21 cellular contexts compared by ENCODE assay signal in genomic region chr2:230719340-230719739, GRCh38. TPM values are rescaled to one million over a fixed set of nuclear protein-coding genes. Genes with fewer than 3 reads are reported as not detected.
A peak's percentile ranks its signal among the peaks of the same experiment; 100 is the strongest.
DNase-seq lines count a peak whose midpoint lies in the region; ATAC-seq and TF ChIP-seq lines count a peak whose summit lies in the region.
"Had no signal": no experiment of that assay in that cellular context is flagged by ENCODE, and none has a peak within 500 bp of the region (broad histone marks: within the 10 kb centered on the region; RNA-seq: fewer than 3 reads in every experiment).

No MANE protein-coding gene starts in this region.

- no peak for ATAC-seq in CD8-positive, alpha-beta T cell
- ATAC-seq in activated T-helper 17 cell treated with anti-CD3 and anti-CD28 coated beads, Interleukin-2, amount 50 U/mL, for 72 hours (replicated peaks), result no peak
- ATAC-seq: A549 had no signal

- peaks cover 64% of the 10 kb centered on the region for H3K36me3 Mint-ChIP-seq in activated CD4-positive, alpha-beta T cell treated with anti-CD3 and anti-CD28 coated beads, Interleukin-2, amount 10 ng/mL, durations not matched to agents 7 days and 5 days (ENCODE audit: low read depth)
- H3K36me3 Mint-ChIP-seq in CD8-positive, alpha-beta T cell, result peaks cover 25% of the 10 kb centered on the region
- H3K36me3 Mint-ChIP-seq in activated T-helper 17 cell treated with anti-CD3 and anti-CD28 coated beads, Interleukin-2, amount 50 U/mL, for 72 hours (ENCODE audit: low read depth), result peaks cover 74% of the 10 kb centered on the region
- H3K36me3 Mint-ChIP-seq: naive B cell had no signal

- no peak overlapping the region for H2AFZ ChIP-seq in osteoblast (ENCODE audit: low read length)

- intact Hi-C loops in CD8-positive, alpha-beta T cell (cut with DNase I, micrococcal nuclease), result loop anchor here in 1 of 2 experiments (5.0 to 10.0 kb wide), 2 partner anchors 385 to 797 kb away; partner anchors contain the start of genes FBXO36 and TRIP12

- no peak for TF ChIP-seq CTCF in CD8-positive, alpha-beta T cell (IDR thresholded peaks at IDR 0.05)
- no peak for TF ChIP-seq CTCF in osteoblast (IDR thresholded peaks at IDR 0.05; ENCODE audit: extremely low read depth, low read depth, low read length)
- TF ChIP-seq CTCF in GM20000 (IDR thresholded peaks at IDR 0.05; ENCODE audit: extremely low read depth, missing control alignments), result no peak

- H4K20me1 ChIP-seq in osteoblast (ENCODE audit: insufficient read depth, low read length), result peaks cover 72% of the 10 kb centered on the region

- H3K9me3 Mint-ChIP-seq in activated CD4-positive, alpha-beta T cell treated with anti-CD3 and anti-CD28 coated beads, Interleukin-2, amount 10 ng/mL, durations not matched to agents 7 days and 5 days, result no peaks in the 10 kb centered on the region
- no peaks in the 10 kb centered on the region for H3K9me3 Mint-ChIP-seq in CD8-positive, alpha-beta T cell
- H3K9me3 Mint-ChIP-seq in activated T-helper 17 cell treated with anti-CD3 and anti-CD28 coated beads, Interleukin-2, amount 50 U/mL, for 72 hours, result no peaks in the 10 kb centered on the region
- H3K9me3 Mint-ChIP-seq: naive B cell had no signal

- CTCF ChIA-PET in activated CD4-positive, alpha-beta T cell treated with anti-CD3 and anti-CD28 coated beads, Interleukin-2, amount 10 ng/mL, durations not matched to agents 7 days and 5 days (lab: Charles Lee), result no interaction called here
- CTCF ChIA-PET in CD8-positive, alpha-beta T cell (lab: Charles Lee), result interaction anchor here (0.7 to 3.1 kb wide), 2 partner anchors 43 to 79 kb away, joined by 3 to 10 read pairs; no protein-coding TSS in a partner anchor
- CTCF ChIA-PET in HEK293T (lab: Yijun Ruan, JAX), result no interaction called here

- peak overlapping the region; percentile 76 for H3K27ac Mint-ChIP-seq in activated CD4-positive, alpha-beta T cell treated with anti-CD3 and anti-CD28 coated beads, Interleukin-2, amount 10 ng/mL, durations not matched to agents 7 days and 5 days
- H3K27ac Mint-ChIP-seq in CD8-positive, alpha-beta T cell, result peak overlapping the region; percentile 63
- H3K27ac Mint-ChIP-seq in activated T-helper 17 cell treated with anti-CD3 and anti-CD28 coated beads, Interleukin-2, amount 50 U/mL, for 72 hours, result no peak overlapping the region

- no peak for DNase-seq in activated CD4-positive, alpha-beta T cell treated with anti-CD3 and anti-CD28 coated beads, Interleukin-2, amount 10 ng/mL, durations not matched to agents 7 days and 5 days
- no peak for DNase-seq in activated CD4-positive, alpha-beta T cell treated with anti-CD3 and anti-CD28 coated beads, Interleukin-2, amount 50 U/mL, for 48 hours
- DNase-seq in CD8-positive, alpha-beta T cell, result no peak
- peak; percentile 73 for DNase-seq in osteoblast (ENCODE audit: insufficient read length, low spot score, missing footprints)
- DNase-seq in HEK293T (ENCODE audit: extremely low spot score), result no peak
- no peak for DNase-seq in GM20000 (ENCODE audit: low spot score)
- no peak for DNase-seq in GM03348 (ENCODE audit: low spot score)
- DNase-seq: activated CD4-positive, CD25-positive, alpha-beta regulatory T cell; activated naive CD4-positive, alpha-beta T cell; effector memory CD4-positive, alpha-beta T cell; naive B cell; NCI-H1105; NCI-H2081; small intestine; stimulated activated CD4-positive, alpha-beta T cell treated with anti-CD3 and anti-CD28 coated beads, Interleukin-2, amount 100 ng/mL, for 48 hours; T1000; upper lobe of left lung had no signal

- no peak overlapping the region for H3K4me3 Mint-ChIP-seq in activated CD4-positive, alpha-beta T cell treated with anti-CD3 and anti-CD28 coated beads, Interleukin-2, amount 10 ng/mL, durations not matched to agents 7 days and 5 days
- H3K4me3 Mint-ChIP-seq in CD8-positive, alpha-beta T cell, result no peak overlapping the region
- H3K4me3 Mint-ChIP-seq in activated T-helper 17 cell treated with anti-CD3 and anti-CD28 coated beads, Interleukin-2, amount 50 U/mL, for 72 hours, result peak overlapping the region; percentile 64
- H3K4me3 Mint-ChIP-seq: naive B cell had no signal

- H3K4me3 ChIP-seq in CD8-positive, alpha-beta T cell (ENCODE audit: low read depth, low read length), result no peak overlapping the region
- no peak overlapping the region for H3K4me3 ChIP-seq in osteoblast (ENCODE audit: insufficient read depth, low read length)
- H3K4me3 ChIP-seq: A549, BLaER1, esophagus muscularis mucosa, upper lobe of left lung had no signal

- no peaks in the 10 kb centered on the region for H3K9me3 ChIP-seq in CD8-positive, alpha-beta T cell (ENCODE audit: low read length)
- no peaks in the 10 kb centered on the region for H3K9me3 ChIP-seq in osteoblast (ENCODE audit: low read depth, low read length)
- H3K9me3 ChIP-seq: A549, BLaER1, esophagus muscularis mucosa, upper lobe of left lung had no signal

- H3K36me3 ChIP-seq in CD8-positive, alpha-beta T cell (ENCODE audit: insufficient read depth, low read length), result no peaks in the 10 kb centered on the region
- peaks cover 8% of the 10 kb centered on the region for H3K36me3 ChIP-seq in osteoblast (ENCODE audit: insufficient read depth, low read length)

- no peaks in the 10 kb centered on the region for H3K27me3 Mint-ChIP-seq in activated CD4-positive, alpha-beta T cell treated with anti-CD3 and anti-CD28 coated beads, Interleukin-2, amount 10 ng/mL, durations not matched to agents 7 days and 5 days
- H3K27me3 Mint-ChIP-seq in CD8-positive, alpha-beta T cell (ENCODE audit: low read depth), result no peaks in the 10 kb centered on the region
- no peaks in the 10 kb centered on the region for H3K27me3 Mint-ChIP-seq in activated T-helper 17 cell treated with anti-CD3 and anti-CD28 coated beads, Interleukin-2, amount 50 U/mL, for 72 hours
- H3K27me3 Mint-ChIP-seq: naive B cell had no signal

- H3K4me1 Mint-ChIP-seq in activated CD4-positive, alpha-beta T cell treated with anti-CD3 and anti-CD28 coated beads, Interleukin-2, amount 10 ng/mL, durations not matched to agents 7 days and 5 days, result peaks cover 87% of the 10 kb centered on the region
- H3K4me1 Mint-ChIP-seq in CD8-positive, alpha-beta T cell (ENCODE audit: low read depth), result peaks cover 89% of the 10 kb centered on the region
- peaks cover 52% of the 10 kb centered on the region for H3K4me1 Mint-ChIP-seq in activated T-helper 17 cell treated with anti-CD3 and anti-CD28 coated beads, Interleukin-2, amount 50 U/mL, for 72 hours

- POLR2A ChIA-PET in activated CD4-positive, alpha-beta T cell treated with anti-CD3 and anti-CD28 coated beads, Interleukin-2, amount 10 ng/mL, durations not matched to agents 7 days and 5 days (lab: Charles Lee), result no interaction called here
- POLR2A ChIA-PET in CD8-positive, alpha-beta T cell (lab: Charles Lee), result no interaction called here
- POLR2A ChIA-PET in HEK293T (lab: Yijun Ruan, JAX), result no interaction called here

- no peaks in the 10 kb centered on the region for H3K27me3 ChIP-seq in CD8-positive, alpha-beta T cell (ENCODE audit: insufficient read depth, low read length)
- no peaks in the 10 kb centered on the region for H3K27me3 ChIP-seq in osteoblast (ENCODE audit: insufficient read depth, low read length)
- H3K27me3 ChIP-seq: BLaER1, esophagus muscularis mucosa, upper lobe of left lung had no signal

- H3K4me1 ChIP-seq in CD8-positive, alpha-beta T cell (ENCODE audit: insufficient read depth, low read length), result peaks cover 83% of the 10 kb centered on the region
- peaks cover 28% of the 10 kb centered on the region for H3K4me1 ChIP-seq in osteoblast (ENCODE audit: insufficient read depth, low read length)

- H3K27ac ChIP-seq in CD8-positive, alpha-beta T cell (ENCODE audit: low read depth, low read length), result no peak overlapping the region
- peak overlapping the region; percentile 6 for H3K27ac ChIP-seq in osteoblast (ENCODE audit: low read depth, low read length)
- H3K27ac ChIP-seq: A549, BLaER1, esophagus muscularis mucosa, upper lobe of left lung had no signal

- no peak overlapping the region for H3K4me2 ChIP-seq in osteoblast (ENCODE audit: insufficient read depth, low read length)
- H3K4me2 ChIP-seq: A549 had no signal

- H3K79me2 ChIP-seq in osteoblast (ENCODE audit: insufficient read depth, low read length), result peaks cover 97% of the 10 kb centered on the region

TF ChIP-seq in HEK293T, 16 proteins besides CTCF, POLR2A, EP300 and RAD21:
- TF ChIP-seq FOXM1 (IDR thresholded peaks at IDR 0.05; ENCODE audit: borderline replicate concordance), result no peak
- TF ChIP-seq TARDBP (IDR thresholded peaks at IDR 0.05), result no peak
- no peak for TF ChIP-seq SUZ12 (IDR thresholded peaks at IDR 0.05)
- no peak for TF ChIP-seq CTBP1 (IDR thresholded peaks at IDR 0.05; ENCODE audit: borderline replicate concordance)
- no peak for TF ChIP-seq LEF1 (IDR thresholded peaks at IDR 0.05; ENCODE audit: borderline replicate concordance)
- no peak for TF ChIP-seq ELF4 (IDR thresholded peaks at IDR 0.05)
- no peak for TF ChIP-seq FOXK2 (IDR thresholded peaks at IDR 0.05)
- no peak for TF ChIP-seq SP1 (IDR thresholded peaks at IDR 0.05)
- no peak for TF ChIP-seq BHLHE40 (IDR thresholded peaks at IDR 0.05; ENCODE audit: borderline replicate concordance)
- no peak for TF ChIP-seq NFRKB (IDR thresholded peaks at IDR 0.05)
- no peak for TF ChIP-seq ARNT (IDR thresholded peaks at IDR 0.05)
- TF ChIP-seq, protein P1, sequence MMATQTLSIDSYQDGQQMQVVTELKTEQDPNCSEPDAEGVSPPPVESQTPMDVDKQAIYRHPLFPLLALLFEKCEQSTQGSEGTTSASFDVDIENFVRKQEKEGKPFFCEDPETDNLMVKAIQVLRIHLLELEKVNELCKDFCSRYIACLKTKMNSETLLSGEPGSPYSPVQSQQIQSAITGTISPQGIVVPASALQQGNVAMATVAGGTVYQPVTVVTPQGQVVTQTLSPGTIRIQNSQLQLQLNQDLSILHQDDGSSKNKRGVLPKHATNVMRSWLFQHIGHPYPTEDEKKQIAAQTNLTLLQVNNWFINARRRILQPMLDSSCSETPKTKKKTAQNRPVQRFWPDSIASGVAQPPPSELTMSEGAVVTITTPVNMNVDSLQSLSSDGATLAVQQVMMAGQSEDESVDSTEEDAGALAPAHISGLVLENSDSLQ (IDR thresholded peaks at IDR 0.05), result no peak
- no peak for TF ChIP-seq L3MBTL2 (conservative IDR thresholded peaks at IDR 0.05)
- no peak for TF ChIP-seq FOXA1 (IDR thresholded peaks at IDR 0.05)
- TF ChIP-seq HDGF (IDR thresholded peaks at IDR 0.05; ENCODE audit: borderline replicate concordance), result no peak
- TF ChIP-seq ZNF384 (IDR thresholded peaks at IDR 0.05), result no peak

RNA-seq across cellular contexts. Expression of gene CAB39, which starts 6.7 kb away (rescaled TPM):
- total RNA-seq in activated CD4-positive, alpha-beta T cell treated with anti-CD3 and anti-CD28 coated beads, Interleukin-2, amount 10 ng/mL, durations not matched to agents 7 days and 5 days, result 100 to 1,000 TPM; 135 to 154 TPM
- total RNA-seq in CD8-positive, alpha-beta T cell, result 10 to 100 TPM; 36.4 to 42.6 TPM
- total RNA-seq in activated T-helper 17 cell treated with anti-CD3 and anti-CD28 coated beads, Interleukin-2, amount 50 U/mL, for 72 hours, result 100 to 1,000 TPM in 1 of 2 donors, 10 to 100 TPM in 1; 93.3 to 137 TPM
- total RNA-seq in osteoblast, result 53.2 and 56.6 TPM in 2 replicates
